ENCODE assay signal across 11 cellular contexts in the genomic region with DNA sequence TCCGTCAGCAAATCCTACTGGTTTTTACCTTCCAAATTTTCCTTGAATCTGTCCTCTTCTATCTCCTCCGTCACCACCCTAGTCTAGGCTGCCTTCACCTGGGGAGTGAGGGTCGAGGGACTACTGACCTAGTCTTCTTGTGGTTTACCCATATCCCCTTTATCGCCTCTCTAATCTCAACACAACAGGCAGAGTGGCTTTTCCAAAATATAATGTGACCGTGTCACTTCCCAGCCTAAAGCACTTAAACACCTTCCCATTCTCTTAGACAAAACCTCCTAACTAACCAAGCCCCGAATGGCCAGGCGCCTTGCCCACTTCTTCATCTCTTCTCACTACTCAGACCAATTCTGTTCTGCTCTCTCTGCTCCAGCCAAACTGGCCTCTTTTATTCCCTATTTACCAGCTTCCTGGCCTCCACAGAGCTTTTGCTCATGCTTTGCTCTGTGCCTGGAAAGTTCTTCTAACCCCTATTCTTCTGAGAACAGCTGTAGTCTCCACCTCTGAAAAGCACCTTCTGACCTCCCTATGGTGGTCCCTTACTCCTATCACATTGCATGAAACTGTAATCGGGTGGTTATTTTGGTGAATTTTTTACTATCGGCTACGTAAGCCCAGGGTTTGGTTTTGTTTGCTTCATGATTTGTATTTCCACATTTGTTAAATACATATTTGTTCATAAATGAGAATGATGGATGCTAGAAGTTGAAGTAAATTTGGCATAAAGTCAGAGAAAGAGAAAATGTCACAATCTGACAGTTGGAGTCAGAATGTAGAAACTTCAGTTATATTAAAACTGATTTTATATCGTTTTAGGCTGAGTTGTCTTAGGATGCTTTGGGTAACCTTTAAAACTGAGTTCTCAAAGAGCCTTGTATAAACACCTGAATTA. TPM values are rescaled to one million over a fixed set of nuclear protein-coding genes. Genes with fewer than 3 reads are reported as not detected.
DNase-seq lines count a peak whose midpoint lies in the region; ATAC-seq, FAIRE-seq and TF ChIP-seq lines count a peak whose summit lies in the region.
"Had no signal": no experiment of that assay in that cellular context is flagged by ENCODE, and none has a peak within 500 bp of the region (broad histone marks: within the 10 kb centered on the region; RNA-seq: fewer than 3 reads in every experiment).

No MANE protein-coding gene starts in this region.

- H3K9ac ChIP-seq in astrocyte (ENCODE audit: low read length) (no peak overlapping the region), neural cell (ENCODE audit: low read length) (no peak overlapping the region)

- H3K36me3 ChIP-seq in astrocyte (ENCODE audit: insufficient read depth, low read length) = peaks cover 6% of the 10 kb centered on the region
- H3K36me3 ChIP-seq in neural cell (ENCODE audit: insufficient read depth, low read length) = no peaks in the 10 kb centered on the region

- H2AFZ ChIP-seq in astrocyte (ENCODE audit: low read depth, low read length) (peak overlapping the region; percentile 0), neural cell (ENCODE audit: low read depth, low read length) (no peak overlapping the region)

- H3K27me3 Mint-ChIP-seq in astrocyte (ENCODE audit: low read depth, unreplicated experiment) = no peaks in the 10 kb centered on the region
- H3K27me3 Mint-ChIP-seq: activated naive CD8-positive, alpha-beta T cell treated with anti-CD3 and anti-CD28 coated beads, Interleukin-2, amount 50 U/mL, for 24 hours had no signal

- H3F3A ChIP-seq in neural cell (ENCODE audit: insufficient read depth, low read length, poor library complexity, severe bottlenecking) = no peaks in the 10 kb centered on the region

- no peaks in the 10 kb centered on the region for H3K36me3 Mint-ChIP-seq in astrocyte (ENCODE audit: low read depth, unreplicated experiment)

- no peaks in the 10 kb centered on the region for H3K9me2 ChIP-seq in neural cell (ENCODE audit: insufficient read depth, low read length)

- no peak for FAIRE-seq in astrocyte (lab: Jason Lieb, UNC)
- FAIRE-seq: keratinocyte had no signal

- H3K4me1 Mint-ChIP-seq in astrocyte (ENCODE audit: low read depth, unreplicated experiment) = no peaks in the 10 kb centered on the region
- H3K4me1 Mint-ChIP-seq: activated naive CD8-positive, alpha-beta T cell treated with anti-CD3 and anti-CD28 coated beads, Interleukin-2, amount 50 U/mL, for 24 hours had no signal

- H3K9me3 ChIP-seq in astrocyte (ENCODE audit: insufficient read depth, low read depth, low read length) (no peaks in the 10 kb centered on the region), neural cell (ENCODE audit: low read length) (no peaks in the 10 kb centered on the region)

- TF ChIP-seq EP300 in neural cell (conservative IDR thresholded peaks at IDR 0.05; ENCODE audit: poor library complexity, severe bottlenecking) = no peak

- no peaks in the 10 kb centered on the region for H3K27me3 ChIP-seq in astrocyte (ENCODE audit: insufficient read depth, low read length)
- no peaks in the 10 kb centered on the region for H3K27me3 ChIP-seq in neural cell (ENCODE audit: insufficient read depth, low read depth, low read length)

- H3K9me3 Mint-ChIP-seq in astrocyte (ENCODE audit: unreplicated experiment) = no peaks in the 10 kb centered on the region
- H3K9me3 Mint-ChIP-seq: activated naive CD8-positive, alpha-beta T cell treated with anti-CD3 and anti-CD28 coated beads, Interleukin-2, amount 50 U/mL, for 24 hours had no signal

- TF ChIP-seq RAD21 in neural cell (conservative IDR thresholded peaks at IDR 0.05) = no peak

- CTCF ChIA-PET in HEK293T (lab: Yijun Ruan, JAX) = interaction anchor here (0.6 to 1.0 kb wide), 2 partner anchors 10 to 289 kb away, joined by 3 read pairs; no protein-coding TSS in a partner anchor

- H3K4me3 ChIP-seq in astrocyte (ENCODE audit: insufficient read depth, low read depth, low read length) (no peak overlapping the region), neural cell (ENCODE audit: low read length) (peak overlapping the region; percentile 62)

- POLR2A ChIA-PET in HEK293T (lab: Yijun Ruan, JAX) = interaction anchor here (1.5 to 2.5 kb wide), 2 partner anchors 8 to 289 kb away, joined by 3 to 12 read pairs; no protein-coding TSS in a partner anchor

- H3K27ac ChIP-seq in astrocyte (ENCODE audit: low read depth, low read length) (no peak overlapping the region), neural cell (ENCODE audit: low read length) (no peak overlapping the region)
- H3K27ac ChIP-seq: epithelial cell of prostate had no signal

- no peak overlapping the region for H3K4me3 Mint-ChIP-seq in astrocyte (ENCODE audit: unreplicated experiment)
- H3K4me3 Mint-ChIP-seq: activated naive CD8-positive, alpha-beta T cell treated with anti-CD3 and anti-CD28 coated beads, Interleukin-2, amount 50 U/mL, for 24 hours had no signal

- no peak overlapping the region for H3K27ac Mint-ChIP-seq in astrocyte (ENCODE audit: unreplicated experiment)
- H3K27ac Mint-ChIP-seq: activated naive CD8-positive, alpha-beta T cell treated with anti-CD3 and anti-CD28 coated beads, Interleukin-2, amount 50 U/mL, for 24 hours had no signal

- peak overlapping the region; percentile 89 for H3K4me2 ChIP-seq in astrocyte (ENCODE audit: low read length)
- no peak overlapping the region for H3K4me2 ChIP-seq in neural cell (ENCODE audit: low read length)

- H3K4me1 ChIP-seq in astrocyte (ENCODE audit: insufficient read depth, low read length) = peaks cover 14% of the 10 kb centered on the region

- TF ChIP-seq CTCF in astrocyte (IDR thresholded peaks at IDR 0.05; ENCODE audit: insufficient read depth, low read depth, low read length) (no peak), neural cell (IDR thresholded peaks at IDR 0.05; ENCODE audit: poor library complexity, severe bottlenecking) (no peak)

- H3K79me2 ChIP-seq in astrocyte (ENCODE audit: insufficient read depth, low read length) (peaks cover 31% of the 10 kb centered on the region), neural cell (replicated peaks; ENCODE audit: insufficient read depth, low read length) (peaks cover 31% of the 10 kb centered on the region)

- DNase-seq in DMS79 treated with DMSO at 0.1 percent for 48 hours (lab: John Stamatoyannopoulos, UW) (peak; percentile 69), HEK293T (ENCODE audit: extremely low spot score) (no peak), astrocyte (ENCODE audit: low read depth) (no peak), SHP77 treated with DMSO at 0.1 percent for 48 hours (lab: John Stamatoyannopoulos, UW) (no peak), RKO (ENCODE audit: low spot score) (no peak)
- no peak for DNase-seq in activated effector memory CD4-positive, alpha-beta T cell treated with anti-CD3 and anti-CD28 coated beads, Interleukin-2, amount 50 U/mL, for 16 hours
- DNase-seq: activated naive CD8-positive, alpha-beta T cell treated with anti-CD3 and anti-CD28 coated beads, Interleukin-2, amount 50 U/mL, for 24 hours had no signal

- ATAC-seq in GM18870 (IDR thresholded peaks at IDR 0.05; ENCODE audit: unreplicated experiment) = no peak

- peaks cover 18% of the 10 kb centered on the region for H4K20me1 ChIP-seq in astrocyte (ENCODE audit: insufficient read depth, low read length)
- H4K20me1 ChIP-seq in neural cell (ENCODE audit: insufficient read depth) = no peaks in the 10 kb centered on the region

TF ChIP-seq in HEK293T, 16 proteins besides CTCF, POLR2A, EP300 and RAD21:
- TF ChIP-seq L3MBTL2 (conservative IDR thresholded peaks at IDR 0.05) = 0 out of 2 replicates have a peak, but pooled peaks have one; percentile 10
- no peak for TF ChIP-seq ARNT (IDR thresholded peaks at IDR 0.05)
- TF ChIP-seq LEF1 (IDR thresholded peaks at IDR 0.05; ENCODE audit: borderline replicate concordance) = no peak
- no peak for TF ChIP-seq BHLHE40 (IDR thresholded peaks at IDR 0.05; ENCODE audit: borderline replicate concordance)
- TF ChIP-seq, protein P1, sequence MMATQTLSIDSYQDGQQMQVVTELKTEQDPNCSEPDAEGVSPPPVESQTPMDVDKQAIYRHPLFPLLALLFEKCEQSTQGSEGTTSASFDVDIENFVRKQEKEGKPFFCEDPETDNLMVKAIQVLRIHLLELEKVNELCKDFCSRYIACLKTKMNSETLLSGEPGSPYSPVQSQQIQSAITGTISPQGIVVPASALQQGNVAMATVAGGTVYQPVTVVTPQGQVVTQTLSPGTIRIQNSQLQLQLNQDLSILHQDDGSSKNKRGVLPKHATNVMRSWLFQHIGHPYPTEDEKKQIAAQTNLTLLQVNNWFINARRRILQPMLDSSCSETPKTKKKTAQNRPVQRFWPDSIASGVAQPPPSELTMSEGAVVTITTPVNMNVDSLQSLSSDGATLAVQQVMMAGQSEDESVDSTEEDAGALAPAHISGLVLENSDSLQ (IDR thresholded peaks at IDR 0.05) = no peak

TF ChIP-seq in neural cell, 6 proteins besides CTCF, POLR2A, EP300 and RAD21 (continues in another document):
- TF ChIP-seq TAF1 (IDR thresholded peaks at IDR 0.05; ENCODE audit: low read depth) (no peak), SMC3 (conservative IDR thresholded peaks at IDR 0.05; ENCODE audit: poor library complexity) (no peak), POLR2AphosphoS5 (IDR thresholded peaks at IDR 0.05) (no peak), MXI1 (conservative IDR thresholded peaks at IDR 0.05; ENCODE audit: poor library complexity, severe bottlenecking) (peak; percentile 6)

RNA-seq across cellular contexts. Expression of gene NBPF1, which starts 1.2 kb away (rescaled TPM):
- total RNA-seq in astrocyte = 21.6 and 23.1 TPM in 2 replicates
- 78.0 and 95.8 TPM in 2 replicates for polyA plus RNA-seq in neural cell
- 188 and 193 TPM in 2 replicates for polyA minus RNA-seq in neural cell

RNA-seq across cellular contexts. Expression of gene RNU1-3, which starts 52.1 kb away (rescaled TPM):
- total RNA-seq in astrocyte = 1,356 and 1,553 TPM in 2 replicates
- polyA plus RNA-seq in neural cell = under 0.01 TPM in 1 of 2 replicates, not detected in the other
- polyA minus RNA-seq in neural cell = under 0.01 TPM in 2 replicates
